Comparison of ENCODE assay signal across 24 cellular contexts in genomic region chr4:15888515-15888914, GRCh38. TPM values are rescaled to one million over a fixed set of nuclear protein-coding genes. Genes with fewer than 3 reads are reported as not detected.
"Had no signal": no experiment of that assay in that cellular context is flagged by ENCODE, and none has a peak within 500 bp of the region (broad histone marks: within the 10 kb centered on the region; RNA-seq: fewer than 3 reads in every experiment).

No MANE protein-coding gene starts in this region.

- H3K4me1 ChIP-seq: heart left ventricle, prostate gland, tibial artery had no signal

- H3K36me3 ChIP-seq: esophagus squamous epithelium, gastroesophageal sphincter, heart left ventricle, ovary, prostate gland, tibial artery had no signal

- H3K9me3 ChIP-seq: esophagus squamous epithelium, gastroesophageal sphincter, heart left ventricle, ovary, prostate gland, tibial artery had no signal

- H3K27ac ChIP-seq: coronary artery, esophagus squamous epithelium, gastroesophageal sphincter, heart left ventricle, ovary, prostate gland, tibial artery had no signal

- H3K9me3 Mint-ChIP-seq: activated B cell treated with CpG ODN at 0.5 μM for 24 hours, natural killer cell had no signal

- ATAC-seq: gastroesophageal sphincter, heart left ventricle, left cardiac atrium, natural killer cell had no signal

- H3K36me3 Mint-ChIP-seq: activated naive CD8-positive, alpha-beta T cell; natural killer cell had no signal

- DNase-seq: activated B cell treated with CpG ODN at 0.5 μM for 24 hours; activated CD4-positive, alpha-beta T cell treated with anti-CD3 and anti-CD28 coated beads for 4 hours; activated gamma-delta T cell treated with Interleukin-2 at 50 U/mL for 16 hours; activated T-cell treated with anti-CD3 and anti-CD28 coated beads, Interleukin-2, amount 50 U/mL, for 1 hour; amygdala; cerebellar nuclear complex; esophagus squamous epithelium; heart left ventricle; islet precursor cell; left cardiac atrium; midbrain; natural killer cell; ovary; substantia nigra; T-helper 9 cell; tibial artery had no signal

- H3K27me3 ChIP-seq: esophagus squamous epithelium, gastroesophageal sphincter, heart left ventricle, ovary, tibial artery had no signal

- H3K27me3 Mint-ChIP-seq: activated naive CD8-positive, alpha-beta T cell had no signal

- H3K4me3 ChIP-seq: coronary artery, esophagus squamous epithelium, gastroesophageal sphincter, heart left ventricle, ovary, prostate gland, tibial artery had no signal

- H3K4me3 Mint-ChIP-seq: activated B cell treated with CpG ODN at 0.5 μM for 24 hours; activated naive CD8-positive, alpha-beta T cell; natural killer cell; stimulated activated naive CD8-positive, alpha-beta T cell treated with anti-CD3 and anti-CD28 coated beads, Interleukin-15, Interleukin-2, amounts not matched to agents 100 ng/mL and 50 ng/mL, for 24 hours had no signal

- H3K27ac Mint-ChIP-seq: activated B cell treated with CpG ODN at 0.5 μM for 24 hours; activated naive CD8-positive, alpha-beta T cell; natural killer cell; stimulated activated naive CD8-positive, alpha-beta T cell treated with anti-CD3 and anti-CD28 coated beads, Interleukin-15, Interleukin-2, amounts not matched to agents 100 ng/mL and 50 ng/mL, for 24 hours had no signal

RNA-seq across cellular contexts. Expression of gene FGFBP1, which starts 50.0 kb away (rescaled TPM):
- total RNA-seq: activated B cell treated with CpG ODN at 0.5 μM for 24 hours; left cardiac atrium; liver; natural killer cell; T-helper 1 cell treated with Interleukin-12 subunit alpha and Interleukin-12 subunit beta and Interleukin-4 antibody, amounts not matched to agents 30 ng/mL and 1 ng/mL, for 36 hours; urinary bladder had no signal
- polyA plus RNA-seq: heart left ventricle, liver, ovary had no signal
